In the genomic region with DNA sequence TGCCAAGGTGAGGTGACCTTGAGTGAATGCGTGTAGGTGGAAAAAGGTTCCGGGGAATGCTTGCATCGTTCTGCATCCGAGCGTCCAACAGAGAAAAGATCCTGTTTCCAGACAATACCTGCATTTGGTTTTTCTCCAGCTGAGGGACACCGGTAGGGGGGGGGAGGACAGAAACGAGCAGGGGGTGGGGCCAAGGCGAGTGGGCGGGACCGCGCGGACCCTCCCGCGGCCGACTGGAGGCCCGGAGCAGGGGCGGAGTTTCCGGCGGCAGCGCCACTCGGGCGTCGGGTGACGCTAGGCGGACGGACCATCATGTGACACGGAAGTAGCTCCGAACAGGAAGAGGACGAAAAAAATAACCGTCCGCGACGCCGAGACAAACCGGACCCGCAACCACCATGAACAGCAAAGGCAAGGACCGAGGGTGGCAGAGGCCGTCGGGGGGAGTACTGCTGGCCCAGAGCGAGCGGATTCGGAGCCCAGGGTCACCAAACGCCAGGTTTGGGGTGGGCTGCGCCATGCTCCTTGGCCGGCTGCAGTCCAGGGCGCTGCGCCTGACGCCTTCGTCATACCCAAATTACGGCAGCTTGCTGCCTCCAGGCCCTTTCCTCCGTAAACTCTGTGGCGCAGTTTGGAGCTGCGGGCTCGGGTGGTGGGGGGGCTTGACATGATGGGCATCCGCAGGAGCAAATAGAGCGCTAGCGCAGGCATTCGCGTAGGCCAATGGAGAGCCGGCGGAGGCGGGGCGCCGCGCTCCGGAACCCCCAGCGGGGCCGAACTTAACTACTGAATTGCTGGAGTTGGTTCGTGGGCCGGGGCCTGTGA, we compare ENCODE assay signal across 1 cellular context.
A peak's percentile ranks its signal among the peaks of the same experiment; 100 is the strongest.
TF ChIP-seq lines count a peak whose summit lies in the region.

A gene with protein sequence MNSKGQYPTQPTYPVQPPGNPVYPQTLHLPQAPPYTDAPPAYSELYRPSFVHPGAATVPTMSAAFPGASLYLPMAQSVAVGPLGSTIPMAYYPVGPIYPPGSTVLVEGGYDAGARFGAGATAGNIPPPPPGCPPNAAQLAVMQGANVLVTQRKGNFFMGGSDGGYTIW (plus strand): TSS at position 317 of the 825 bp plus-strand sequence. CDS start 82 bp downstream, at position 399.

TF ChIP-seq in HEK293, 187 proteins besides CTCF, POLR2A, EP300 and RAD21 (continued from another document):
- TF ChIP-seq ZNF660 (tag by site-specific recombination; IDR thresholded peaks at IDR 0.05) (peak; percentile 55; the same call in 1 of the 2 replicates), YY2 (tag by site-specific recombination; IDR thresholded peaks at IDR 0.05) (peak; percentile 62; the same call in 1 of the 2 replicates), ZNF544 (tag by site-specific recombination; IDR thresholded peaks at IDR 0.05) (no peak), BCL11B (tag by site-specific recombination; IDR thresholded peaks at IDR 0.05; ENCODE audit: low read depth) (no peak), ZBTB20 (tag by site-specific recombination; IDR thresholded peaks at IDR 0.05) (peak; percentile 58; the same call in 1 of the 2 replicates), KLF8 (tag by site-specific recombination; IDR thresholded peaks at IDR 0.05) (peak; percentile 77), ZNF571 (tag by site-specific recombination; IDR thresholded peaks at IDR 0.05) (no peak), ZNF658 (tag by site-specific recombination; IDR thresholded peaks at IDR 0.05) (no peak), ZNF274 (IDR thresholded peaks at IDR 0.05; ENCODE audit: low read length) (no peak), ZNF274 (tag by site-specific recombination; IDR thresholded peaks at IDR 0.05; ENCODE audit: borderline replicate concordance) (no peak), ZNF335 (tag by site-specific recombination; conservative IDR thresholded peaks at IDR 0.05) (peak; percentile 91), YY1 (tag by site-specific recombination; IDR thresholded peaks at IDR 0.05) (peak; percentile 83; the same call in 1 of the 2 replicates), ZNF670 (tag by site-specific recombination; IDR thresholded peaks at IDR 0.05; ENCODE audit: low read depth) (no peak), ZNF501 (tag by site-specific recombination; IDR thresholded peaks at IDR 0.05) (peak; percentile 93), ZSCAN23 (tag by site-specific recombination; IDR thresholded peaks at IDR 0.05) (peak; percentile 66; the same call in 1 of the 2 replicates), ZNF664 (tag by site-specific recombination; IDR thresholded peaks at IDR 0.05) (no peak), OSR2 (tag by site-specific recombination; IDR thresholded peaks at IDR 0.05) (0 out of 2 replicates have a peak, but pooled peaks have one; percentile 11)
- TF ChIP-seq, protein P1, sequence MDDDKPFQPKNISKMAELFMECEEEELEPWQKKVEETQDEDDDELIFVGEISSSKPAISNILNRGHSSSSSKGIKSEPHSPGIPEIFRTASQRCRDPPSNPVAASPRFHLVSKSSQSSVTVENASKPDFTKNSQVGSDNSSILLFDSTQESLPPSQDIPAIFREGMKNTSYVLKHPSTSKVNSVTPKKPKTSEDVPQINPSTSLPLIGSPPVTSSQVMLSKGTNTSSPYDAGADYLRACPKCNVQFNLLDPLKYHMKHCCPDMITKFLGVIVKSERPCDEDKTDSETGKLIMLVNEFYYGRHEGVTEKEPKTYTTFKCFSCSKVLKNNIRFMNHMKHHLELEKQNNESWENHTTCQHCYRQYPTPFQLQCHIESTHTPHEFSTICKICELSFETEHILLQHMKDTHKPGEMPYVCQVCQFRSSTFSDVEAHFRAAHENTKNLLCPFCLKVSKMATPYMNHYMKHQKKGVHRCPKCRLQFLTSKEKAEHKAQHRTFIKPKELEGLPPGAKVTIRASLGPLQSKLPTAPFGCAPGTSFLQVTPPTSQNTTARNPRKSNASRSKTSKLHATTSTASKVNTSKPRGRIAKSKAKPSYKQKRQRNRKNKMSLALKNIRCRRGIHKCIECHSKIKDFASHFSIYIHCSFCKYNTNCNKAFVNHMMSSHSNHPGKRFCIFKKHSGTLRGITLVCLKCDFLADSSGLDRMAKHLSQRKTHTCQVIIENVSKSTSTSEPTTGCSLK (tag by site-specific recombination; IDR thresholded peaks at IDR 0.05) = no peak
- TF ChIP-seq, protein P2, sequence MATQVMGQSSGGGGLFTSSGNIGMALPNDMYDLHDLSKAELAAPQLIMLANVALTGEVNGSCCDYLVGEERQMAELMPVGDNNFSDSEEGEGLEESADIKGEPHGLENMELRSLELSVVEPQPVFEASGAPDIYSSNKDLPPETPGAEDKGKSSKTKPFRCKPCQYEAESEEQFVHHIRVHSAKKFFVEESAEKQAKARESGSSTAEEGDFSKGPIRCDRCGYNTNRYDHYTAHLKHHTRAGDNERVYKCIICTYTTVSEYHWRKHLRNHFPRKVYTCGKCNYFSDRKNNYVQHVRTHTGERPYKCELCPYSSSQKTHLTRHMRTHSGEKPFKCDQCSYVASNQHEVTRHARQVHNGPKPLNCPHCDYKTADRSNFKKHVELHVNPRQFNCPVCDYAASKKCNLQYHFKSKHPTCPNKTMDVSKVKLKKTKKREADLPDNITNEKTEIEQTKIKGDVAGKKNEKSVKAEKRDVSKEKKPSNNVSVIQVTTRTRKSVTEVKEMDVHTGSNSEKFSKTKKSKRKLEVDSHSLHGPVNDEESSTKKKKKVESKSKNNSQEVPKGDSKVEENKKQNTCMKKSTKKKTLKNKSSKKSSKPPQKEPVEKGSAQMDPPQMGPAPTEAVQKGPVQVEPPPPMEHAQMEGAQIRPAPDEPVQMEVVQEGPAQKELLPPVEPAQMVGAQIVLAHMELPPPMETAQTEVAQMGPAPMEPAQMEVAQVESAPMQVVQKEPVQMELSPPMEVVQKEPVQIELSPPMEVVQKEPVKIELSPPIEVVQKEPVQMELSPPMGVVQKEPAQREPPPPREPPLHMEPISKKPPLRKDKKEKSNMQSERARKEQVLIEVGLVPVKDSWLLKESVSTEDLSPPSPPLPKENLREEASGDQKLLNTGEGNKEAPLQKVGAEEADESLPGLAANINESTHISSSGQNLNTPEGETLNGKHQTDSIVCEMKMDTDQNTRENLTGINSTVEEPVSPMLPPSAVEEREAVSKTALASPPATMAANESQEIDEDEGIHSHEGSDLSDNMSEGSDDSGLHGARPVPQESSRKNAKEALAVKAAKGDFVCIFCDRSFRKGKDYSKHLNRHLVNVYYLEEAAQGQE (tag by site-specific recombination; IDR thresholded peaks at IDR 0.05) = peak; percentile 64
- TF ChIP-seq, protein P3, sequence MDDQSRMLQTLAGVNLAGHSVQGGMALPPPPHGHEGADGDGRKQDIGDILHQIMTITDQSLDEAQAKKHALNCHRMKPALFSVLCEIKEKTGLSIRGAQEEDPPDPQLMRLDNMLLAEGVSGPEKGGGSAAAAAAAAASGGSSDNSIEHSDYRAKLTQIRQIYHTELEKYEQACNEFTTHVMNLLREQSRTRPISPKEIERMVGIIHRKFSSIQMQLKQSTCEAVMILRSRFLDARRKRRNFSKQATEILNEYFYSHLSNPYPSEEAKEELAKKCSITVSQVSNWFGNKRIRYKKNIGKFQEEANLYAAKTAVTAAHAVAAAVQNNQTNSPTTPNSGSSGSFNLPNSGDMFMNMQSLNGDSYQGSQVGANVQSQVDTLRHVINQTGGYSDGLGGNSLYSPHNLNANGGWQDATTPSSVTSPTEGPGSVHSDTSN (CRISPR knock-in tag; IDR thresholded peaks at IDR 0.05) = peak; percentile 94
- TF ChIP-seq, protein P4, sequence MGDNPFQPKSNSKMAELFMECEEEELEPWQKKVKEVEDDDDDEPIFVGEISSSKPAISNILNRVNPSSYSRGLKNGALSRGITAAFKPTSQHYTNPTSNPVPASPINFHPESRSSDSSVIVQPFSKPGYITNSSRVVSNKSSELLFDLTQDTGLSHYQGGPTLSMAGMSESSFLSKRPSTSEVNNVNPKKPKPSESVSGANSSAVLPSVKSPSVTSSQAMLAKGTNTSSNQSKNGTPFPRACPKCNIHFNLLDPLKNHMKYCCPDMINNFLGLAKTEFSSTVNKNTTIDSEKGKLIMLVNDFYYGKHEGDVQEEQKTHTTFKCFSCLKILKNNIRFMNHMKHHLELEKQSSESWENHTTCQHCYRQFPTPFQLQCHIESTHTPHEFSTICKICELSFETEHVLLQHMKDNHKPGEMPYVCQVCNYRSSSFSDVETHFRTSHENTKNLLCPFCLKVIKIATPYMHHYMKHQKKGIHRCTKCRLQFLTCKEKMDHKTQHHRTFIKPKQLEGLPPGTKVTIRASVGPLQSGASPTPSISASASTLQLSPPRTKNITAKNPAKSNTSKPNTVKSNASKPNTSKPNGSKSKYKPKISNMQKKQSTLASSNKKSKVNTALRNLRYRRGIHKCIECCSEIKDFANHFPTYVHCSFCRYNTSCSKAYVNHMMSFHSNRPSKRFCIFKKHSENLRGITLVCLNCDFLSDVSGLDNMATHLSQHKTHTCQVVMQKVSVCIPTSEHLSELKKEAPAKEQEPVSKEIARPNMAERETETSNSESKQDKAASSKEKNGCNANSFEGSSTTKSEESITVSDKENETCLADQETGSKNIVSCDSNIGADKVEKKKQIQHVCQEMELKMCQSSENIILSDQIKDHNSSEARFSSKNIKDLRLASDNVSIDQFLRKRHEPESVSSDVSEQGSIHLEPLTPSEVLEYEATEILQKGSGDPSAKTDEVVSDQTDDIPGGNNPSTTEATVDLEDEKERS (tag by site-specific recombination; IDR thresholded peaks at IDR 0.05) = no peak; the same call in 1 of the 2 replicates
